In genomic region chr14:23573384-23573783, GRCh38 we compare ENCODE assay signal across 1 cellular context.
TF ChIP-seq lines count a peak whose summit lies in the region.

No MANE protein-coding gene starts in this region.

TF ChIP-seq in GM23338, 12 proteins besides CTCF, POLR2A, EP300 and RAD21 (continued from another document):
- TF ChIP-seq ZNF114 (CRISPR knock-in tag; IDR thresholded peaks at IDR 0.05) = no peak
- no peak for TF ChIP-seq ZNF331 (CRISPR knock-in tag; IDR thresholded peaks at IDR 0.05; ENCODE audit: low read depth)
- TF ChIP-seq EZH2 (IDR thresholded peaks at IDR 0.05; ENCODE audit: low read depth, unreplicated experiment) = no peak
- TF ChIP-seq POLR2AphosphoS5 (IDR thresholded peaks at IDR 0.05; ENCODE audit: low read depth) = no peak
